In genomic region chr10:123651421-123652047, GRCh38 we compare ENCODE assay signal across 29 cellular contexts. TPM values are rescaled to one million over a fixed set of nuclear protein-coding genes. Genes with fewer than 3 reads are reported as not detected.
"Had no signal": no experiment of that assay in that cellular context is flagged by ENCODE, and none has a peak within 500 bp of the region (broad histone marks: within the 10 kb centered on the region; RNA-seq: fewer than 3 reads in every experiment).

No MANE protein-coding gene starts in this region.

- H3K9me3 Mint-ChIP-seq: activated CD4-positive, alpha-beta memory T cell treated with anti-CD3 and anti-CD28 coated beads for 36 hours; activated CD4-positive, alpha-beta T cell treated with anti-CD3 and anti-CD28 coated beads, Interleukin-2, amount 10 ng/mL, durations not matched to agents 24 days and 14 days; activated T-cell treated with anti-CD3 and anti-CD28 coated beads, Interleukin-2, amount 50 U/mL, for 4 hours; activated T-helper 17 cell treated with anti-CD3 and anti-CD28 coated beads, Interleukin-2, amount 50 U/mL, for 72 hours; dendritic cell treated with granulocyte-macrophage colony-stimulating factor and Interleukin-4, amounts not matched to agents 40 ng/mL and 50 ng/mL, for 4 days; nephron had no signal

- H3K27ac ChIP-seq: left ventricle myocardium inferior, ovary, prostate gland, sigmoid colon, testis, transverse colon had no signal

- ATAC-seq: activated T-cell treated with anti-CD3 and anti-CD28 coated beads, Interleukin-2, amount 50 U/mL, for 4 hours; activated T-helper 17 cell treated with anti-CD3 and anti-CD28 coated beads, Interleukin-2, amount 50 U/mL, for 72 hours had no signal

- H3K27me3 ChIP-seq: ovary, sigmoid colon, testis, transverse colon had no signal

- DNase-seq: activated CD4-positive, alpha-beta memory T cell treated with anti-CD3 and anti-CD28 coated beads for 36 hours; activated CD4-positive, alpha-beta T cell treated with anti-CD3 and anti-CD28 coated beads, Interleukin-2, amount 10 ng/mL, durations not matched to agents 24 days and 14 days; activated CD4-positive, CD25-positive, alpha-beta regulatory T cell treated with anti-CD3 and anti-CD28 coated beads, Interleukin-2, amount 50 U/mL, for 72 hours; activated gamma-delta T cell treated with Interleukin-2 at 50 U/mL for 16 hours; activated naive CD4-positive, alpha-beta T cell treated with anti-CD3 and anti-CD28 coated beads, Interleukin-2, amount 50 U/mL, for 16 hours; activated T-cell treated with anti-CD3 and anti-CD28 coated beads, Interleukin-2, amount 50 U/mL, for 4 hours; amygdala; central memory CD4-positive, alpha-beta T cell; effector CD4-positive, alpha-beta T cell; hypothalamus; kidney glomerular epithelial cell; left ventricle myocardium inferior; mesendoderm; ovary; retina; sigmoid colon; small intestine; stimulated activated CD4-positive, alpha-beta T cell treated with anti-CD3 and anti-CD28 coated beads, Interleukin-1b, Interleukin-23, amount 100 ng/mL, for 48 hours; stimulated activated naive CD4-positive, alpha-beta T cell; T-helper 2 cell; testis; transverse colon had no signal

- H3K4me3 Mint-ChIP-seq: activated CD4-positive, alpha-beta memory T cell treated with anti-CD3 and anti-CD28 coated beads for 36 hours; activated CD4-positive, alpha-beta T cell treated with anti-CD3 and anti-CD28 coated beads, Interleukin-2, amount 10 ng/mL, durations not matched to agents 24 days and 14 days; activated T-cell treated with anti-CD3 and anti-CD28 coated beads, Interleukin-2, amount 50 U/mL, for 4 hours; activated T-helper 17 cell treated with anti-CD3 and anti-CD28 coated beads, Interleukin-2, amount 50 U/mL, for 72 hours; dendritic cell treated with granulocyte-macrophage colony-stimulating factor and Interleukin-4, amounts not matched to agents 40 ng/mL and 50 ng/mL, for 4 days; nephron had no signal

- H3K36me3 Mint-ChIP-seq: activated CD4-positive, alpha-beta memory T cell treated with anti-CD3 and anti-CD28 coated beads for 36 hours had no signal

- H3K4me3 ChIP-seq: left ventricle myocardium inferior, lung, ovary, prostate gland, sigmoid colon, testis, transverse colon had no signal

- H3K9me3 ChIP-seq: ovary, prostate gland, testis, transverse colon had no signal

- H3K36me3 ChIP-seq: left ventricle myocardium inferior, ovary, prostate gland, sigmoid colon, transverse colon had no signal

- H3K4me1 Mint-ChIP-seq: activated CD4-positive, alpha-beta T cell treated with anti-CD3 and anti-CD28 coated beads, Interleukin-2, amount 10 ng/mL, durations not matched to agents 24 days and 14 days; activated T-helper 17 cell treated with anti-CD3 and anti-CD28 coated beads, Interleukin-2, amount 50 U/mL, for 72 hours; nephron had no signal

- H3K4me1 ChIP-seq: left ventricle myocardium inferior, prostate gland, sigmoid colon, testis, transverse colon had no signal

- H3K27ac Mint-ChIP-seq: activated CD4-positive, alpha-beta memory T cell treated with anti-CD3 and anti-CD28 coated beads for 36 hours; activated CD4-positive, alpha-beta T cell treated with anti-CD3 and anti-CD28 coated beads, Interleukin-2, amount 10 ng/mL, durations not matched to agents 24 days and 14 days; activated T-helper 17 cell treated with anti-CD3 and anti-CD28 coated beads, Interleukin-2, amount 50 U/mL, for 72 hours; dendritic cell treated with granulocyte-macrophage colony-stimulating factor and Interleukin-4, amounts not matched to agents 40 ng/mL and 50 ng/mL, for 4 days; nephron had no signal

RNA-seq across cellular contexts. Expression of gene GPR26, which starts 14.6 kb away (rescaled TPM):
- total RNA-seq: activated CD4-positive, alpha-beta memory T cell treated with anti-CD3 and anti-CD28 coated beads for 36 hours; activated CD4-positive, alpha-beta T cell treated with anti-CD3 and anti-CD28 coated beads, Interleukin-2, amount 10 ng/mL, durations not matched to agents 24 days and 14 days; activated T-cell treated with anti-CD3 and anti-CD28 coated beads, Interleukin-2, amount 50 U/mL, for 4 hours; activated T-helper 17 cell treated with anti-CD3 and anti-CD28 coated beads, Interleukin-2, amount 50 U/mL, for 72 hours; epithelial cell of proximal tubule; left ventricle myocardium inferior; lung; mucosa of gallbladder; ovary; sigmoid colon; transverse colon had no signal
- polyA plus RNA-seq: lung, ovary, sigmoid colon, small intestine had no signal
